Comparison of ENCODE assay signal across 25 cellular contexts in genomic region chrX:118218079-118218478, GRCh38.
A peak's percentile ranks its signal among the peaks of the same experiment; 100 is the strongest.
DNase-seq lines count a peak whose midpoint lies in the region; FAIRE-seq and TF ChIP-seq lines count a peak whose summit lies in the region.
"Had no signal": no experiment of that assay in that cellular context is flagged by ENCODE, and none has a peak within 500 bp of the region (broad histone marks: within the 10 kb centered on the region; RNA-seq: fewer than 3 reads in every experiment).

No MANE protein-coding gene starts in this region.

- H3K4me1 ChIP-seq in HEK293 (ENCODE audit: control insufficient read depth, insufficient read depth, low read length) (no peaks in the 10 kb centered on the region), astrocyte (ENCODE audit: insufficient read depth, low read length) (no peaks in the 10 kb centered on the region)
- H3K4me1 ChIP-seq: A549 had no signal

- H3K36me3 Mint-ChIP-seq in astrocyte (ENCODE audit: low read depth, unreplicated experiment), result no peaks in the 10 kb centered on the region
- H3K36me3 Mint-ChIP-seq: CD14-positive monocyte; CD8-positive, alpha-beta memory T cell had no signal

- H3K27me3 Mint-ChIP-seq in astrocyte (ENCODE audit: low read depth, unreplicated experiment), result no peaks in the 10 kb centered on the region
- H3K27me3 Mint-ChIP-seq: CD4-positive, alpha-beta T cell had no signal

- H3K4me2 ChIP-seq in astrocyte (ENCODE audit: low read length), result no peak overlapping the region
- H3K4me2 ChIP-seq: A549; BLaER1 treated with 17β-estradiol and CSF1 and Interleukin-3, amounts not matched to agents 10 nM and 100 nM had no signal

- H3K4me3 ChIP-seq in HEK293 (ENCODE audit: low read depth, low read length) (no peak overlapping the region), astrocyte (ENCODE audit: insufficient read depth, low read depth, low read length) (no peak overlapping the region), bronchial epithelial cell (ENCODE audit: low read depth, low read length) (no peak overlapping the region)
- H3K4me3 ChIP-seq: A549; BLaER1 treated with 17β-estradiol and CSF1 and Interleukin-3, amounts not matched to agents 10 nM and 100 nM; GM23248 had no signal

- H3K9ac ChIP-seq in astrocyte (ENCODE audit: low read length), result no peak overlapping the region
- H3K9ac ChIP-seq: BLaER1 treated with 17β-estradiol and CSF1 and Interleukin-3, amounts not matched to agents 10 nM and 100 nM; GM23248 had no signal

- H3K4me1 Mint-ChIP-seq in astrocyte (ENCODE audit: low read depth, unreplicated experiment), result peaks cover under 1% of the 10 kb centered on the region
- H3K4me1 Mint-ChIP-seq: CD8-positive, alpha-beta memory T cell had no signal

- TF ChIP-seq CTCF in HEK293 (tag by site-specific recombination; IDR thresholded peaks at IDR 0.05), result no peak
- TF ChIP-seq CTCF in astrocyte (IDR thresholded peaks at IDR 0.05; ENCODE audit: insufficient read depth, low read depth, low read length), result no peak
- TF ChIP-seq CTCF in bronchial epithelial cell (IDR thresholded peaks at IDR 0.05; ENCODE audit: insufficient read depth, low read length, severe bottlenecking), result no peak

- H3K27ac Mint-ChIP-seq in astrocyte (ENCODE audit: unreplicated experiment), result no peak overlapping the region
- H3K27ac Mint-ChIP-seq: CD14-positive monocyte; CD4-positive, alpha-beta T cell; CD8-positive, alpha-beta memory T cell had no signal

- no peak overlapping the region for H2AFZ ChIP-seq in astrocyte (ENCODE audit: low read depth, low read length)
- H2AFZ ChIP-seq: GM23248 had no signal

- DNase-seq in GM12891 (ENCODE audit: insufficient read length, low spot score) (no peak), astrocyte (ENCODE audit: low read depth) (no peak), bronchial epithelial cell (ENCODE audit: low read depth) (no peak), SK-N-DZ (ENCODE audit: low spot score) (no peak), HUDEP-2 (lab: John Stamatoyannopoulos, UW; ENCODE audit: unreplicated experiment in 76 of 76) (no peak), iPS-NIHi11 (ENCODE audit: low spot score) (no peak), cortex of kidney (lab: John Stamatoyannopoulos, UW) (no peak)
- DNase-seq: 8988T; ACHN; AML-193; BE2C; CD4-positive, alpha-beta T cell; CD8-positive, alpha-beta memory T cell; DMS53; DMS79 treated with DMSO at 0.1 percent for 48 hours; GF-D8; GM23248; H7; HCEC 1CT had no signal

- H3K27ac ChIP-seq in HEK293 (ENCODE audit: extremely low read depth, low read depth, low read length) (no peak overlapping the region), astrocyte (ENCODE audit: low read depth, low read length) (no peak overlapping the region)
- H3K27ac ChIP-seq: A549; BLaER1 treated with 17β-estradiol and CSF1 and Interleukin-3, amounts not matched to agents 10 nM and 100 nM; GM23248 had no signal

- no peaks in the 10 kb centered on the region for H3K9me3 Mint-ChIP-seq in astrocyte (ENCODE audit: unreplicated experiment)
- H3K9me3 Mint-ChIP-seq: CD4-positive, alpha-beta T cell; CD8-positive, alpha-beta memory T cell had no signal

- FAIRE-seq in GM12891 (lab: Jason Lieb, UNC) (peak; percentile 99), astrocyte (lab: Jason Lieb, UNC) (peak; percentile 37), bronchial epithelial cell (lab: Jason Lieb, UNC) (peak; percentile 73)
- FAIRE-seq: A549, GM18507, H1 had no signal

- H4K20me1 ChIP-seq in astrocyte (ENCODE audit: insufficient read depth, low read length), result no peaks in the 10 kb centered on the region

- CTCF ChIA-PET in HEK293 (lab: Yijun Ruan, JAX), result no interaction called here

- H3K27me3 ChIP-seq in astrocyte (ENCODE audit: insufficient read depth, low read length), result no peaks in the 10 kb centered on the region
- no peaks in the 10 kb centered on the region for H3K27me3 ChIP-seq in bronchial epithelial cell (ENCODE audit: control insufficient read depth, insufficient read depth, low read length)
- H3K27me3 ChIP-seq: BE2C had no signal

- TF ChIP-seq POLR2A in GM12891 (IDR thresholded peaks at IDR 0.05; ENCODE audit: low read depth, low read length), result no peak

- no peaks in the 10 kb centered on the region for H3K36me3 ChIP-seq in HEK293 (ENCODE audit: control insufficient read depth in 2 of 2, insufficient read depth in 1 of 2, low read length in 2 of 2)
- H3K36me3 ChIP-seq in astrocyte (ENCODE audit: insufficient read depth, low read length), result no peaks in the 10 kb centered on the region
- H3K36me3 ChIP-seq in bronchial epithelial cell (ENCODE audit: control insufficient read depth, insufficient read depth, low read length), result no peaks in the 10 kb centered on the region
- H3K36me3 ChIP-seq: BE2C; BLaER1 treated with 17β-estradiol and CSF1 and Interleukin-3, amounts not matched to agents 10 nM and 100 nM had no signal

- H3K9me3 ChIP-seq in HEK293 (ENCODE audit: control insufficient read depth, insufficient read depth, low read depth, low read length), result no peaks in the 10 kb centered on the region
- H3K9me3 ChIP-seq in astrocyte (ENCODE audit: insufficient read depth, low read depth, low read length), result no peaks in the 10 kb centered on the region
- H3K9me3 ChIP-seq: A549; BE2C; BLaER1 treated with 17β-estradiol and CSF1 and Interleukin-3, amounts not matched to agents 10 nM and 100 nM had no signal

- H3K4me3 Mint-ChIP-seq in astrocyte (ENCODE audit: unreplicated experiment), result no peak overlapping the region
- H3K4me3 Mint-ChIP-seq: CD14-positive monocyte; CD4-positive, alpha-beta T cell; CD8-positive, alpha-beta memory T cell had no signal

- H3K79me2 ChIP-seq in astrocyte (ENCODE audit: insufficient read depth, low read length), result no peaks in the 10 kb centered on the region

- POLR2A ChIA-PET in HEK293 (lab: Yijun Ruan, JAX), result no interaction called here

TF ChIP-seq in GM12891, 5 proteins besides CTCF, POLR2A, EP300 and RAD21:
- no peak for TF ChIP-seq POLR2AphosphoS5 (IDR thresholded peaks at IDR 0.05; ENCODE audit: low read depth, low read length)
- TF ChIP-seq SPI1 (IDR thresholded peaks at IDR 0.05; ENCODE audit: low read depth, low read length), result no peak
- no peak for TF ChIP-seq POU2F2 (IDR thresholded peaks at IDR 0.05; ENCODE audit: low read depth, low read length)
- TF ChIP-seq PAX5 (IDR thresholded peaks at IDR 0.05; ENCODE audit: insufficient read depth, low read length, severe bottlenecking), result no peak
- no peak for TF ChIP-seq TAF1 (IDR thresholded peaks at IDR 0.05; ENCODE audit: low read depth, low read length)
TF ChIP-seq in GM12891: peak in this region for 0.

TF ChIP-seq in HEK293, 187 proteins besides CTCF, POLR2A, EP300 and RAD21 (continues in another document):
- TF ChIP-seq ZNF248 (tag by site-specific recombination; IDR thresholded peaks at IDR 0.05) (peak; percentile 69; the same call in 1 of the 2 replicates), ZNF521 (tag by site-specific recombination; IDR thresholded peaks at IDR 0.05) (peak; percentile 41; the same call in 1 of the 2 replicates), ZNF704 (tag by site-specific recombination; IDR thresholded peaks at IDR 0.05) (no peak), ZNF114 (tag by site-specific recombination; IDR thresholded peaks at IDR 0.05) (peak; percentile 77; the same call in 1 of the 2 replicates), ZSCAN4 (tag by site-specific recombination; IDR thresholded peaks at IDR 0.05) (peak; percentile 98), ZNF670 (tag by site-specific recombination; IDR thresholded peaks at IDR 0.05; ENCODE audit: low read depth) (0 out of 2 replicates have a peak, but pooled peaks have one; percentile 20), ZNF837 (tag by site-specific recombination; IDR thresholded peaks at IDR 0.05) (peak; percentile 19; the same call in 1 of the 2 replicates), ZNF391 (tag by site-specific recombination; IDR thresholded peaks at IDR 0.05; ENCODE audit: borderline replicate concordance, low read depth) (no peak), ZNF112 (tag by site-specific recombination; IDR thresholded peaks at IDR 0.05) (0 out of 2 replicates have a peak, but pooled peaks have one; percentile 7)
